Comparison of ENCODE assay signal across 20 cellular contexts in genomic region chr17:9090641-9091096, GRCh38.
DNase-seq lines count a peak whose midpoint lies in the region; ATAC-seq and TF ChIP-seq lines count a peak whose summit lies in the region.
"Had no signal": no experiment of that assay in that cellular context is flagged by ENCODE, and none has a peak within 500 bp of the region (broad histone marks: within the 10 kb centered on the region; RNA-seq: fewer than 3 reads in every experiment).

No MANE protein-coding gene starts in this region.

- H3K4me3 ChIP-seq in MG63, result no peak overlapping the region
- H3K4me3 ChIP-seq in esophagus muscularis mucosa, result peak overlapping the region in 1 of 4 donors; percentile 35
- peak overlapping the region in 1 of 2 donors; percentile 35 for H3K4me3 ChIP-seq in stomach smooth muscle (ENCODE audit: low read length in 2 of 2)

- H3K9ac ChIP-seq in stomach smooth muscle (ENCODE audit: low read length in 2 of 2), result peak overlapping the region in 1 of 2 donors; percentile 42
- H3K9ac ChIP-seq: parathyroid adenoma had no signal

- H3K27ac ChIP-seq in esophagus muscularis mucosa (replicated peaks in 1 of 4) (peak overlapping the region; percentile 73 to 83 (median 78)), stomach smooth muscle (ENCODE audit: low read length) (peak overlapping the region; percentile 58)
- H3K27ac ChIP-seq: parathyroid adenoma had no signal

- H3K9me3 ChIP-seq in MG63 (no peaks in the 10 kb centered on the region), esophagus muscularis mucosa (no peaks in the 10 kb centered on the region), stomach smooth muscle (ENCODE audit: control insufficient read depth in 2 of 2, low read length in 2 of 2) (no peaks in the 10 kb centered on the region)

- H3K4me1 Mint-ChIP-seq in naive thymus-derived CD8-positive, alpha-beta T cell, result no peaks in the 10 kb centered on the region
- H3K4me1 Mint-ChIP-seq: activated naive CD8-positive, alpha-beta T cell treated with anti-CD3 and anti-CD28 coated beads, Interleukin-2, amount 50 U/mL, for 24 hours; CD4-positive, CD25-positive, alpha-beta regulatory T cell; stimulated activated effector memory CD8-positive, alpha-beta T cell treated with anti-CD3 and anti-CD28 coated beads, Interleukin-12 subunit alpha, Interleukin-12 subunit beta, amount 100 ng/mL, for 72 hours had no signal

- no peak for TF ChIP-seq EP300 in esophagus muscularis mucosa (IDR thresholded peaks at IDR 0.05)

- no peaks in the 10 kb centered on the region for H3K9me3 Mint-ChIP-seq in naive thymus-derived CD8-positive, alpha-beta T cell
- H3K9me3 Mint-ChIP-seq: activated naive CD8-positive, alpha-beta T cell treated with anti-CD3 and anti-CD28 coated beads, Interleukin-2, amount 50 U/mL, for 24 hours; stimulated activated effector memory CD8-positive, alpha-beta T cell treated with anti-CD3 and anti-CD28 coated beads, Interleukin-12 subunit alpha, Interleukin-12 subunit beta, amount 100 ng/mL, for 72 hours had no signal

- TF ChIP-seq CTCF in esophagus muscularis mucosa (IDR thresholded peaks at IDR 0.05), result no peak

- POLR2A ChIA-PET in naive thymus-derived CD8-positive, alpha-beta T cell (lab: Charles Lee), result no interaction called here

- peaks cover 0 to 12% (median 3%) of the 10 kb centered on the region in 5 donors for H3K27me3 Mint-ChIP-seq in naive thymus-derived CD8-positive, alpha-beta T cell
- H3K27me3 Mint-ChIP-seq: activated naive CD8-positive, alpha-beta T cell treated with anti-CD3 and anti-CD28 coated beads, Interleukin-2, amount 50 U/mL, for 24 hours had no signal

- H3K36me3 ChIP-seq in MG63, result no peaks in the 10 kb centered on the region
- peaks cover 0 to 4% (median 0%) of the 10 kb centered on the region in 4 donors for H3K36me3 ChIP-seq in esophagus muscularis mucosa
- H3K36me3 ChIP-seq in stomach smooth muscle (ENCODE audit: control insufficient read depth in 2 of 2, insufficient read depth in 2 of 2, low read length in 2 of 2), result peaks cover 3 to 4% of the 10 kb centered on the region in 2 donors

- H3K27me3 ChIP-seq in MG63 (no peaks in the 10 kb centered on the region), esophagus muscularis mucosa (no peaks in the 10 kb centered on the region), stomach smooth muscle (ENCODE audit: control insufficient read depth in 1 of 2, insufficient read depth in 2 of 2, low read length in 2 of 2) (no peaks in the 10 kb centered on the region)

- H3K36me3 Mint-ChIP-seq in naive thymus-derived CD8-positive, alpha-beta T cell, result no peaks in the 10 kb centered on the region
- H3K36me3 Mint-ChIP-seq: CD4-positive, CD25-positive, alpha-beta regulatory T cell; stimulated activated effector memory CD8-positive, alpha-beta T cell treated with anti-CD3 and anti-CD28 coated beads, Interleukin-12 subunit alpha, Interleukin-12 subunit beta, amount 100 ng/mL, for 72 hours had no signal

- TF ChIP-seq POLR2A in esophagus muscularis mucosa (IDR thresholded peaks at IDR 0.05; ENCODE audit: low read depth), result no peak

- H3K4me1 ChIP-seq in esophagus muscularis mucosa, result peaks cover 0 to 65% (median 59%) of the 10 kb centered on the region in 4 donors
- peaks cover 11% of the 10 kb centered on the region for H3K4me1 ChIP-seq in stomach smooth muscle (ENCODE audit: control insufficient read depth, insufficient read depth, low read length)
- H3K4me1 ChIP-seq: parathyroid adenoma had no signal

- DNase-seq in MG63 (peak; percentile 85), esophagus muscularis mucosa (ENCODE audit: extremely low spot score) (no peak), left lobe of liver (ENCODE audit: low spot score) (no peak), NCI-H446 treated with DMSO at 0.1 percent for 48 hours (lab: John Stamatoyannopoulos, UW) (no peak), NCI-H748 treated with DMSO at 0.1 percent for 48 hours (lab: John Stamatoyannopoulos, UW) (no peak)
- DNase-seq in naive thymus-derived CD8-positive, alpha-beta T cell, result no peak
- DNase-seq: activated CD4-positive, alpha-beta T cell treated with anti-CD3 and anti-CD28 coated beads, Interleukin-2, amount 50 U/mL, for 1 hour; activated CD8-positive, alpha-beta memory T cell treated with anti-CD3 and anti-CD28 coated beads, Interleukin-2, amount 50 U/mL, for 48 hours; activated gamma-delta T cell; activated naive CD8-positive, alpha-beta T cell treated with anti-CD3 and anti-CD28 coated beads, Interleukin-2, amount 50 U/mL, for 24 hours; CD4-positive, CD25-positive, alpha-beta regulatory T cell; DMS 273 treated with DMSO at 0.1 percent for 48 hours; MM.1S; NCI-H1436 treated with DMSO at 0.1 percent for 48 hours; NCI-H2171 treated with DMSO at 0.1 percent for 48 hours; NCI-H774 had no signal

- WGBS in esophagus muscularis mucosa, result 61% methylated on average over 9 of the region's 9 CpGs

- no peak overlapping the region for H3K4me3 Mint-ChIP-seq in naive thymus-derived CD8-positive, alpha-beta T cell
- H3K4me3 Mint-ChIP-seq: activated naive CD8-positive, alpha-beta T cell treated with anti-CD3 and anti-CD28 coated beads, Interleukin-2, amount 50 U/mL, for 24 hours; CD4-positive, CD25-positive, alpha-beta regulatory T cell; stimulated activated effector memory CD8-positive, alpha-beta T cell treated with anti-CD3 and anti-CD28 coated beads, Interleukin-12 subunit alpha, Interleukin-12 subunit beta, amount 100 ng/mL, for 72 hours had no signal

- intact Hi-C loops in esophagus muscularis mucosa (cut with DNase I), result no loop called here

- H3K27ac Mint-ChIP-seq in naive thymus-derived CD8-positive, alpha-beta T cell, result no peak overlapping the region
- H3K27ac Mint-ChIP-seq: activated naive CD8-positive, alpha-beta T cell treated with anti-CD3 and anti-CD28 coated beads, Interleukin-2, amount 50 U/mL, for 24 hours; CD4-positive, CD25-positive, alpha-beta regulatory T cell; stimulated activated effector memory CD8-positive, alpha-beta T cell treated with anti-CD3 and anti-CD28 coated beads, Interleukin-12 subunit alpha, Interleukin-12 subunit beta, amount 100 ng/mL, for 72 hours had no signal

- ATAC-seq in left lobe of liver (peak; percentile 59), GM18498 (IDR thresholded peaks at IDR 0.05; ENCODE audit: unreplicated experiment) (no peak)
- no peak for ATAC-seq in naive thymus-derived CD8-positive, alpha-beta T cell
- ATAC-seq: activated naive CD8-positive, alpha-beta T cell treated with anti-CD3 and anti-CD28 coated beads, Interleukin-2, amount 50 U/mL, for 24 hours; stimulated activated effector memory CD8-positive, alpha-beta T cell treated with anti-CD3 and anti-CD28 coated beads, Interleukin-12 subunit alpha, Interleukin-12 subunit beta, amount 100 ng/mL, for 72 hours had no signal
